1 cellular context compared by ENCODE assay signal in genomic region chr18:12741351-12741750, GRCh38.
TF ChIP-seq lines count a peak whose summit lies in the region.

No MANE protein-coding gene starts in this region.

TF ChIP-seq in GM23338, 12 proteins besides CTCF, POLR2A, EP300 and RAD21 (continued from another document):
- no peak for TF ChIP-seq REST (IDR thresholded peaks at IDR 0.05; ENCODE audit: unreplicated experiment)
TF ChIP-seq in GM23338: peak in this region for 0.
